In the genomic region with DNA sequence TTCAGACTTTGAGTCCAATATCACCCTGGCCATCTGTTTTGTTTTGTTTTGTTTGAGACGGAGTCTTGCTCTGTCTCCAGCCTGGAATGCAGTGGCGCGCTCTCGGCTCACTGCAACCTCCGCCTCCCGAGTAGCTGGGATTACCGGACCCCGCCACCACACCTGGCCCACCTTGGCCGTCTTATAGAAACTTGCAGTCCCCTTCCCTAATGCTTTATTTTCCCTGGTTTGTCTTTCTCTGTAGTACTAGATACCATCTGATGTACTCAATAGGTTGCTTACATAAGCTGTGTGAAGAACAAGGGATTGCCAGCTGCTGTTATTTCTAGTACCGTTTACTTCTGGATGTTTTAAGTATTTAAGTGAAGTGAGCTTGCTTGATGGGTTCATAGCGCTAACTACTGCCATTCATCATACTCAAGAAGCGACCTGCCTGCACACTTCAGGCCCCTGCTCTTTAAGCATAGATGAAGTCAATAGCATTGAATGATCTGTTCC, we compare ENCODE assay signal across 8 cellular contexts. TPM values are rescaled to one million over a fixed set of nuclear protein-coding genes. Genes with fewer than 3 reads are reported as not detected.
DNase-seq lines count a peak whose midpoint lies in the region; ATAC-seq and TF ChIP-seq lines count a peak whose summit lies in the region.

No MANE protein-coding gene starts in this region.

- H3K9me3 ChIP-seq in adipocyte (ENCODE audit: control insufficient read depth, low read length) (no peaks in the 10 kb centered on the region), thoracic aorta (no peaks in the 10 kb centered on the region)

- ATAC-seq in thoracic aorta (ENCODE audit: insufficient number of reproducible peaks, low FRiP score, low read depth) (no peak), GM21825 (IDR thresholded peaks at IDR 0.05; ENCODE audit: unreplicated experiment) (no peak), HG02884 (IDR thresholded peaks at IDR 0.05; ENCODE audit: unreplicated experiment) (no peak)

- peaks cover 67% of the 10 kb centered on the region for H3K36me3 Mint-ChIP-seq in activated T-cell treated with anti-CD3 and anti-CD28 coated beads, Interleukin-2, amount 50 U/mL, for 24 hours (ENCODE audit: low read depth)

- H3K27me3 ChIP-seq in adipocyte (replicated peaks; ENCODE audit: control insufficient read depth, insufficient read depth, low read length) (no peaks in the 10 kb centered on the region), kidney epithelial cell (ENCODE audit: control insufficient read depth, insufficient read depth, low read length) (no peaks in the 10 kb centered on the region), thoracic aorta (replicated peaks; ENCODE audit: insufficient read depth) (no peaks in the 10 kb centered on the region)

- no peak for DNase-seq in activated T-cell treated with anti-CD3 and anti-CD28 coated beads, Interleukin-2, amount 50 U/mL, for 24 hours
- no peak for DNase-seq in activated T-cell treated with anti-CD3 and anti-CD28 coated beads, Interleukin-2, amount 50 U/mL, for 1 hour
- peak; percentile 60 for DNase-seq in adipocyte (ENCODE audit: low read depth)
- no peak for DNase-seq in kidney epithelial cell (ENCODE audit: low read depth)
- DNase-seq in thoracic aorta (ENCODE audit: low spot score), result no peak
- no peak for DNase-seq in SHP77 (lab: John Stamatoyannopoulos, UW)

- TF ChIP-seq CTCF in kidney epithelial cell (IDR thresholded peaks at IDR 0.05; ENCODE audit: insufficient read depth, low read length, poor library complexity, severe bottlenecking), result no peak
- no peak for TF ChIP-seq CTCF in thoracic aorta (IDR thresholded peaks at IDR 0.05)

- H3K27ac Mint-ChIP-seq in activated T-cell treated with anti-CD3 and anti-CD28 coated beads, Interleukin-2, amount 50 U/mL, for 24 hours, result peak overlapping the region; percentile 99

- H3K4me1 Mint-ChIP-seq in activated T-cell treated with anti-CD3 and anti-CD28 coated beads, Interleukin-2, amount 50 U/mL, for 24 hours (ENCODE audit: low read depth), result peaks cover 56% of the 10 kb centered on the region

- peak overlapping the region; percentile 80 to 88 for H3K27ac ChIP-seq in thoracic aorta

- H3K9ac ChIP-seq in adipocyte (ENCODE audit: low read length), result peak overlapping the region; percentile 98

- H3K36me3 ChIP-seq in adipocyte (ENCODE audit: control insufficient read depth, insufficient read depth, low read length, severe bottlenecking), result peaks cover 51% of the 10 kb centered on the region
- H3K36me3 ChIP-seq in kidney epithelial cell (ENCODE audit: control insufficient read depth, insufficient read depth, low read length), result peaks cover 2% of the 10 kb centered on the region
- peaks cover 39% of the 10 kb centered on the region for H3K36me3 ChIP-seq in thoracic aorta

- H3K4me1 ChIP-seq in adipocyte (ENCODE audit: control insufficient read depth, insufficient read depth, low read length) (peaks cover 51% of the 10 kb centered on the region), thoracic aorta (ENCODE audit: control insufficient read depth in 1 of 2, low read depth in 2 of 2) (peaks cover 4 to 22% of the 10 kb centered on the region in 2 donors)

- peak overlapping the region; percentile 99 for H3K4me3 Mint-ChIP-seq in activated T-cell treated with anti-CD3 and anti-CD28 coated beads, Interleukin-2, amount 50 U/mL, for 24 hours

- H3K9me3 Mint-ChIP-seq in activated T-cell treated with anti-CD3 and anti-CD28 coated beads, Interleukin-2, amount 50 U/mL, for 24 hours, result peaks cover 4% of the 10 kb centered on the region

- H3K27me3 Mint-ChIP-seq in activated T-cell treated with anti-CD3 and anti-CD28 coated beads, Interleukin-2, amount 50 U/mL, for 24 hours, result no peaks in the 10 kb centered on the region

- H3K4me3 ChIP-seq in adipocyte (ENCODE audit: low read length) (peak overlapping the region; percentile 98), kidney epithelial cell (ENCODE audit: low read depth, low read length) (peak overlapping the region; percentile 97), thoracic aorta (peak overlapping the region; percentile 96)

RNA-seq across cellular contexts. Expression of gene RPL31, which starts 1.2 kb away (rescaled TPM):
- total RNA-seq in kidney epithelial cell, result 1,225 and 1,472 TPM in 2 replicates
- 100 to 1,000 TPM; 511 to 520 TPM for total RNA-seq in thoracic aorta
